Comparison of ENCODE assay signal across 8 cellular contexts in the genomic region with DNA sequence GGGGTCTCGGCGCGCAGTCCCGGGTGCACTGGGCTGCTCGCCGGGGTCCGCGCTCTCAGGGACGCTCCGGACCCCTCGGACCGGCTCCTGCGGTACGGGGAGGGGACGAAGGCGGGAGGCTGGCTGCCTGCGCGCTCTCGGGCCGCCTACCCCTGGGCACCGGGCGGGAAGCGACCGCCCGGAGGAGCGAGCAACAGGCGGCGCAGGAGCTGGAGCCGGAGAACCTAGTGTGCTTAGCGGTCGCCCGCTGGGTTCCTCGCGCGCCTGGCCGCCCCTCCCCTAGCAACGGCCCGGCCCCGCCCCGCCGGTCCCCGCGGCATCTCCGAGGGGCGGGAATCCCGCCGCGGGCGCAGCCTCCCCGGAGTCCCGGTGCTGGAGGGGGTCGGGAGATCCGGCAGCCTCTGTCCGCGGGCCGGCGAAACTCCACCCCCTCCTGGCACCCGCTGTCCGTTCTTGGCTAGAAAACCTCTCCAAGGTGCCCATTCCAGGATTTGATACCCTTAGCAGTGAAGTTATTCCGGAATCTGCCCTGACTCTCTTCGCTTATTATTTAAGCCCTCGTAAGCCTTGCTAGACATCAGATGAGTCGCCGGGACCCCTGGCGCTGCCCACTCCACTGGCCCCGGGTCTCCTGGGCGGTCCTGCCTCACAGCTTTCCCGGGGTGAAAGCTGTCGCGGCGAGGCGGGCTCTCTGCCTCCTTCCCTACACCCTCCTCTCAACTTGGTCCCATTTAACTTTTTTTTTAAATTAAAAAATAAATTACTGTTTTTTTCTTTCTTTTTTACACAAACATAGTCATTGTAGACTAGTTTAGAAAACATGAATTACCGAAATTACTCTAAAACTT. TPM values are rescaled to one million over a fixed set of nuclear protein-coding genes. Genes with fewer than 3 reads are reported as not detected.
DNase-seq lines count a peak whose midpoint lies in the region; ATAC-seq and TF ChIP-seq lines count a peak whose summit lies in the region.

Gene RPRML (minus strand): TSS at position 231 of the 848 bp plus-strand sequence. CDS start 246 bp downstream, outside the sequence.

- H3K27me3 ChIP-seq in heart right ventricle (peaks cover 0 to 51% (median 31%) of the 10 kb centered on the region in 7 donors), psoas muscle (ENCODE audit: insufficient read depth in 3 of 3, low read length in 2 of 3) (peaks cover 0 to 42% (median 9%) of the 10 kb centered on the region in 3 donors)

- TF ChIP-seq CTCF in heart right ventricle (IDR thresholded peaks at IDR 0.05) (peak in 1 of 9 donors; percentile 10), psoas muscle (IDR thresholded peaks at IDR 0.05) (no peak)

- H3K9me3 ChIP-seq in heart right ventricle (no peaks in the 10 kb centered on the region), psoas muscle (no peaks in the 10 kb centered on the region)

- no peaks in the 10 kb centered on the region for H3K36me3 ChIP-seq in heart right ventricle
- no peaks in the 10 kb centered on the region for H3K36me3 ChIP-seq in psoas muscle (ENCODE audit: insufficient read depth in 1 of 2, low read depth in 1 of 2)

- ATAC-seq in heart right ventricle (peak; percentile 58 to 76 (median 68)), psoas muscle (peak; percentile 54 to 66 (median 60)), GM21576 (IDR thresholded peaks at IDR 0.05; ENCODE audit: unreplicated experiment) (no peak)

- H3K4me3 ChIP-seq in heart right ventricle (peak within 1 kb of the TSS; percentile 49 to 66 (median 59)), psoas muscle (peak within 1 kb of the TSS; percentile 77)

- H3K4me1 ChIP-seq in heart right ventricle (peaks cover 5 to 35% (median 19%) of the 10 kb centered on the region in 9 donors), psoas muscle (peaks cover 16% of the 10 kb centered on the region)

- WGBS in heart right ventricle, 2 donors, result 1% methylated on average over 49 to 73 of the region's 73 CpGs
- 0 to 2% (median 1%) methylated on average over 36 to 73 of the region's 73 CpGs for WGBS in psoas muscle, 3 donors

- peak; percentile 28 for DNase-seq in DMS153 treated with DMSO at 0.1 percent for 48 hours (lab: John Stamatoyannopoulos, UW; ENCODE audit: unreplicated experiment)
- no peak for DNase-seq in DMS153 (lab: John Stamatoyannopoulos, UW)
- peak; percentile 66 for DNase-seq in NCI-H510A treated with DMSO at 0.1 percent for 48 hours (lab: John Stamatoyannopoulos, UW)
- DNase-seq in activated naive CD4-positive, alpha-beta T cell treated with Interleukin-2 at 50 U/mL for 16 hours, result peak; percentile 28
- peak in 1 of 2 donors; percentile 41 for DNase-seq in heart right ventricle
- peak; percentile 30 to 66 for DNase-seq in psoas muscle
- no peak for DNase-seq in NK-92 (lab: John Stamatoyannopoulos, UW; ENCODE audit: unreplicated experiment)

- H3K27ac ChIP-seq in heart right ventricle (no peak within 1 kb of the TSS), psoas muscle (no peak within 1 kb of the TSS)

- intact Hi-C loops in heart right ventricle (cut with DNase I), result no loop called here
- intact Hi-C loops in psoas muscle (cut with DNase I), result no loop called here

RNA-seq across cellular contexts. Expression of gene RPRML, which starts in this region (rescaled TPM):
- under 1 TPM in 1 of 10 donors, not detected in 9; 0.37 TPM for total RNA-seq in heart right ventricle
- polyA plus RNA-seq in heart right ventricle, result under 1 TPM in 1 of 2 donors, not detected in 1; 0.38 TPM
- under 1 TPM in 3 of 4 donors, not detected in 1; 0.19 to 0.43 (median 0.32) TPM for total RNA-seq in psoas muscle
- under 1 TPM in 2 of 3 donors, not detected in 1; 0.03 to 0.30 TPM for polyA plus RNA-seq in psoas muscle

Comparison
In these comparisons a context has a peak if more than half of its experiments do, and no peak if none do; other contexts are left out.
1. DNase-seq: peak in DMS153 treated with DMSO at 0.1 percent for 48 hours (single experiment), NCI-H510A treated with DMSO at 0.1 percent for 48 hours (single experiment) and activated naive CD4-positive, alpha-beta T cell treated with Interleukin-2 at 50 U/mL for 16 hours (single experiment); none in DMS153 (single experiment) and NK-92 (single experiment).
2. Peak in ATAC-seq and H3K4me3 ChIP-seq in heart right ventricle; RNA of the gene not detected or under 1 TPM.
3. Peak in DNase-seq, ATAC-seq and H3K4me3 ChIP-seq in psoas muscle; RNA of the gene not detected or under 1 TPM.